In genomic region chr14:36224176-36224575, GRCh38 we compare ENCODE assay signal across 30 cellular contexts. TPM values are rescaled to one million over a fixed set of nuclear protein-coding genes. Genes with fewer than 3 reads are reported as not detected.
"Had no signal": no experiment of that assay in that cellular context is flagged by ENCODE, and none has a peak within 500 bp of the region (broad histone marks: within the 10 kb centered on the region; RNA-seq: fewer than 3 reads in every experiment).

No MANE protein-coding gene starts in this region.

- H3K4me1 Mint-ChIP-seq: memory B cell, mesothelial cell of epicardium, natural killer cell had no signal

- H3K4me3 ChIP-seq: esophagus muscularis mucosa, gastrocnemius medialis, heart right ventricle, spleen, suprapubic skin, tibial artery, upper lobe of left lung had no signal

- H3K9me3 Mint-ChIP-seq: memory B cell, mesothelial cell of epicardium, neural crest cell had no signal

- H3K27ac Mint-ChIP-seq: memory B cell, mesothelial cell of epicardium, natural killer cell had no signal

- H3K36me3 ChIP-seq: esophagus muscularis mucosa, gastrocnemius medialis, heart right ventricle, spleen, suprapubic skin, tibial artery, upper lobe of left lung had no signal

- ATAC-seq: gastrocnemius medialis, heart right ventricle, natural killer cell, sciatic nerve had no signal

- H3K27me3 ChIP-seq: dorsolateral prefrontal cortex, esophagus muscularis mucosa, gastrocnemius medialis, suprapubic skin, upper lobe of left lung had no signal

- H3K36me3 Mint-ChIP-seq: memory B cell, mesothelial cell of epicardium, natural killer cell had no signal

- DNase-seq: cortex of kidney; effector CD8-positive, alpha-beta T cell; gastrocnemius medialis; heart right ventricle; hypothalamus; kidney glomerular epithelial cell; natural killer cell; posterior cingulate gyrus; spleen; stimulated activated CD4-positive, alpha-beta T cell treated with anti-CD3 and anti-CD28 coated beads, Interleukin-15, amount 100 ng/mL, for 24 hours; stimulated activated CD4-positive, alpha-beta T cell treated with anti-CD3 and anti-CD28 coated beads, Interleukin-1b, Interleukin-23, amount 100 ng/mL, for 48 hours; stimulated activated naive CD4-positive, alpha-beta T cell treated with Interleukin-2 at 50 U/mL for 16 hours; tibial artery; upper lobe of left lung had no signal

- H3K27ac ChIP-seq: epithelial cell of prostate, esophagus muscularis mucosa, gastrocnemius medialis, heart right ventricle, spleen, suprapubic skin, tibial artery had no signal

- H3K9me3 ChIP-seq: esophagus muscularis mucosa, gastrocnemius medialis, heart right ventricle, spleen, suprapubic skin, tibial artery, upper lobe of left lung had no signal

- H3K4me1 ChIP-seq: esophagus muscularis mucosa, gastrocnemius medialis, heart right ventricle, spleen, suprapubic skin, tibial artery had no signal

- FAIRE-seq: islet of Langerhans had no signal

- H3K27me3 Mint-ChIP-seq: memory B cell had no signal

- H3K4me3 Mint-ChIP-seq: memory B cell, mesothelial cell of epicardium, natural killer cell, neural crest cell had no signal

RNA-seq across cellular contexts. Expression of gene PTCSC3, which starts 47.7 kb away (rescaled TPM):
- total RNA-seq: dorsolateral prefrontal cortex, esophagus muscularis mucosa, fibroblast of villous mesenchyme, gastrocnemius medialis, heart right ventricle, lower leg skin, mesothelial cell of epicardium, mucosa of gallbladder, myocyte, natural killer cell, neural crest cell, osteocyte, pulmonary artery endothelial cell, sciatic nerve, skeletal muscle tissue, spleen, suprapubic skin had no signal
- polyA plus RNA-seq: heart right ventricle, spleen had no signal
